In the genomic region with DNA sequence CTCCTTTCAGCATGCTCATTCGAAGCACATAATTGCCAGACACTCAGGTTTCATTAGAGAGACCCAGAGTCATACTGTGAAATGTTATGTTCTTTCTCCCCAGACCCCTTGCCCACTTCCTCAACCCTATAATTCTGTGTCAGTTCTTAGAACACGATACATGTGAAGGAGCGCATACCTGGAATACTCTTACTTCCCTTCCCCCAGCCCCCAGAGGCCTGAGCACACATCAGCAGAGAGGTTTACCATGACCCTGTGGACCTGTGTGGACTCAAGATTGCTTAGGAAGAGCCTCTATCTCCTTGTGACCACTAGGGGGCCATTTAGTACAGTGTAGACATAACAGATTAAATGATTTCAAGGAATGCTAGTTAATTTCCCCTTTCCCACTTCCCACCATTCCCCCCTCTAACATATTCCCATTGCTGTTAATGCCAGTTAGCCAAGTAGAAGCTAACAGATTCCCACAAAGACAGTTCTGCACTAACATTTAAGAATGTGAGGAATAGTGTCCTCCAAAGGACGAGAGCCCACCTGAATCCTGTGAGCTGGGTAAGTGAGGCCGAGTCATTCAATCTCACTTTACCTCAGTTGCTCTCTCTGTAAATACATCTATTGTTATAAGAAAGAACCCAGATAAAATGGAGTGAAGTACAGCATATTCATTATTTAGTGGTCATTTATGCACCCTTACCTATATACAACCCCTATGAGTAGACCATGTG, we compare ENCODE assay signal across 8 cellular contexts.
DNase-seq lines count a peak whose midpoint lies in the region; ATAC-seq and TF ChIP-seq lines count a peak whose summit lies in the region.

No MANE protein-coding gene starts in this region.

- intact Hi-C loops in MCF 10A (cut with micrococcal nuclease), result loop anchor here (1.0 to 5.0 kb wide), 3 partner anchors 91 to 323 kb away; no protein-coding TSS in a partner anchor
- intact Hi-C loops in uterus (cut with DNase I; ENCODE audit: low total_unique reads), result no loop called here

- H3K4me3 ChIP-seq in uterus, result no peak overlapping the region

- H3K27ac Mint-ChIP-seq in MCF 10A (ENCODE audit: low read depth, unreplicated experiment), result no peak overlapping the region
- no peak overlapping the region for H3K27ac Mint-ChIP-seq in activated T-cell treated with anti-CD3 and anti-CD28 coated beads, Interleukin-2, amount 50 U/mL, for 24 hours

- ATAC-seq in GM18517 (IDR thresholded peaks at IDR 0.05; ENCODE audit: unreplicated experiment) (peak; percentile 83), HG03039 (IDR thresholded peaks at IDR 0.05; ENCODE audit: unreplicated experiment) (peak; percentile 88)

- TF ChIP-seq POLR2A in uterus (IDR thresholded peaks at IDR 0.05), result no peak

- CTCF ChIA-PET in MCF 10A (lab: Yijun Ruan, JAX), result interaction anchor here (0.6 to 3.3 kb wide), 38 partner anchors 9 to 1170 kb away, joined by 3 to 23 read pairs (median 4); no protein-coding TSS in a partner anchor

- H3K9me3 Mint-ChIP-seq in MCF 10A (ENCODE audit: unreplicated experiment), result no peaks in the 10 kb centered on the region
- H3K9me3 Mint-ChIP-seq in activated T-cell treated with anti-CD3 and anti-CD28 coated beads, Interleukin-2, amount 50 U/mL, for 24 hours, result no peaks in the 10 kb centered on the region

- H3K4me1 Mint-ChIP-seq in MCF 10A (ENCODE audit: insufficient read depth, unreplicated experiment), result no peaks in the 10 kb centered on the region
- H3K4me1 Mint-ChIP-seq in activated T-cell treated with anti-CD3 and anti-CD28 coated beads, Interleukin-2, amount 50 U/mL, for 24 hours (ENCODE audit: low read depth), result no peaks in the 10 kb centered on the region

- TF ChIP-seq CTCF in MCF 10A (IDR thresholded peaks at IDR 0.05; ENCODE audit: unreplicated experiment), result peak; percentile 65
- TF ChIP-seq CTCF in uterus (IDR thresholded peaks at IDR 0.05), result peak; percentile 38 to 58 (median 54)

- H3K27me3 ChIP-seq in uterus, result no peaks in the 10 kb centered on the region

- no peak overlapping the region for H3K4me3 Mint-ChIP-seq in MCF 10A (ENCODE audit: unreplicated experiment)
- H3K4me3 Mint-ChIP-seq in activated T-cell treated with anti-CD3 and anti-CD28 coated beads, Interleukin-2, amount 50 U/mL, for 24 hours, result no peak overlapping the region

- H3K36me3 ChIP-seq in uterus, result no peaks in the 10 kb centered on the region

- H3K36me3 Mint-ChIP-seq in MCF 10A (ENCODE audit: insufficient read depth, unreplicated experiment), result no peaks in the 10 kb centered on the region
- H3K36me3 Mint-ChIP-seq in activated T-cell treated with anti-CD3 and anti-CD28 coated beads, Interleukin-2, amount 50 U/mL, for 24 hours (ENCODE audit: low read depth), result no peaks in the 10 kb centered on the region

- no TSS peak for BruUV-seq in MCF 10A (replicated peaks; lab: Mats Ljungman, UMichigan)

- H3K27me3 Mint-ChIP-seq in MCF 10A (ENCODE audit: insufficient read depth, unreplicated experiment), result no peaks in the 10 kb centered on the region
- H3K27me3 Mint-ChIP-seq in activated T-cell treated with anti-CD3 and anti-CD28 coated beads, Interleukin-2, amount 50 U/mL, for 24 hours, result no peaks in the 10 kb centered on the region

- DNase-seq in AML-193 (lab: John Stamatoyannopoulos, UW) (peak; percentile 37 to 69), NCI-H345 treated with DMSO at 0.1 percent for 48 hours (lab: John Stamatoyannopoulos, UW; ENCODE audit: unreplicated experiment) (peak; percentile 4), MCF 10A (ENCODE audit: unreplicated experiment) (peak; percentile 66), kidney glomerular epithelial cell (lab: John Stamatoyannopoulos, UW) (peak; percentile 40), uterus (no peak)
- no peak for DNase-seq in activated T-cell treated with anti-CD3 and anti-CD28 coated beads, Interleukin-2, amount 50 U/mL, for 24 hours

- H3K4me1 ChIP-seq in uterus, result no peaks in the 10 kb centered on the region

- H3K27ac ChIP-seq in uterus, result no peak overlapping the region

- no peaks in the 10 kb centered on the region for H3K9me3 ChIP-seq in uterus

- POLR2A ChIA-PET in MCF 10A (lab: Yijun Ruan, JAX), result no interaction called here

Comparison
In these comparisons a context has a peak if more than half of its experiments do, and no peak if none do; other contexts are left out.
1. DNase-seq: peak in AML-193 (2 of 2), NCI-H345 treated with DMSO at 0.1 percent for 48 hours (single experiment), MCF 10A (single experiment) and kidney glomerular epithelial cell (single experiment); none in uterus (0 of 2) and activated T-cell treated with anti-CD3 and anti-CD28 coated beads, Interleukin-2, amount 50 U/mL, for 24 hours (single experiment).